In genomic region chr9:76403352-76403751, GRCh38 we compare ENCODE assay signal across 8 cellular contexts. TPM values are rescaled to one million over a fixed set of nuclear protein-coding genes. Genes with fewer than 3 reads are reported as not detected.
DNase-seq lines count a peak whose midpoint lies in the region; ATAC-seq and TF ChIP-seq lines count a peak whose summit lies in the region.

No MANE protein-coding gene starts in this region.

- H3K4me2 ChIP-seq in skeletal muscle satellite cell (ENCODE audit: low read length): peak overlapping the region; percentile 65

- POLR2A ChIA-PET in CD4-positive, alpha-beta T cell (lab: Charles Lee): interaction anchor here (0.6 kb wide), 1 partner anchor 1450 kb away, joined by 3 read pairs; no protein-coding TSS in a partner anchor

- no peak for DNase-seq in CD4-positive, alpha-beta T cell
- peak; percentile 14 to 20 for DNase-seq in NCI-H2081 (lab: John Stamatoyannopoulos, UW)
- DNase-seq in activated naive CD8-positive, alpha-beta T cell treated with anti-CD3 and anti-CD28 coated beads, Interleukin-2, amount 50 U/mL, for 24 hours: no peak
- no peak for DNase-seq in left ventricle myocardium superior
- DNase-seq in stimulated activated naive CD4-positive, alpha-beta T cell treated with Interleukin-2 at 50 U/mL for 16 hours (lab: John Stamatoyannopoulos, UW): no peak

- H3K36me3 ChIP-seq in skeletal muscle satellite cell (ENCODE audit: insufficient read depth, low read length): no peaks in the 10 kb centered on the region

- H3K27me3 Mint-ChIP-seq in CD4-positive, alpha-beta T cell: no peaks in the 10 kb centered on the region
- no peaks in the 10 kb centered on the region for H3K27me3 Mint-ChIP-seq in activated naive CD8-positive, alpha-beta T cell treated with anti-CD3 and anti-CD28 coated beads, Interleukin-2, amount 50 U/mL, for 24 hours

- CTCF ChIA-PET in CD4-positive, alpha-beta T cell (lab: Charles Lee): interaction anchor here (2.9 kb wide), 1 partner anchor 9 kb away, joined by 11 read pairs; the partner anchor contains the start of gene RFK

- peaks cover 14% of the 10 kb centered on the region for H3K4me1 ChIP-seq in skeletal muscle satellite cell (ENCODE audit: control insufficient read depth, insufficient read depth, low read length)

- H3K27me3 ChIP-seq in CD4-positive, alpha-beta T cell (ENCODE audit: control insufficient read depth, insufficient read depth, low read length): no peaks in the 10 kb centered on the region
- no peaks in the 10 kb centered on the region for H3K27me3 ChIP-seq in skeletal muscle satellite cell (ENCODE audit: control insufficient read depth, insufficient read depth, low read length)

- peak overlapping the region; percentile 14 for H3K4me3 ChIP-seq in skeletal muscle satellite cell (ENCODE audit: low read length)

- no peaks in the 10 kb centered on the region for H3K9me3 ChIP-seq in CD4-positive, alpha-beta T cell (ENCODE audit: control insufficient read depth, low read length)
- H3K9me3 ChIP-seq in skeletal muscle satellite cell (replicated peaks; ENCODE audit: low read length): no peaks in the 10 kb centered on the region

- peak; percentile 64 for TF ChIP-seq CTCF in CD4-positive, alpha-beta T cell (IDR thresholded peaks at IDR 0.05)

- H3K4me3 Mint-ChIP-seq in CD4-positive, alpha-beta T cell: peak overlapping the region; percentile 3
- H3K4me3 Mint-ChIP-seq in activated naive CD8-positive, alpha-beta T cell treated with anti-CD3 and anti-CD28 coated beads, Interleukin-2, amount 50 U/mL, for 24 hours: peak overlapping the region; percentile 62

- H3K27ac Mint-ChIP-seq in CD4-positive, alpha-beta T cell: peak overlapping the region; percentile 68
- H3K27ac Mint-ChIP-seq in activated naive CD8-positive, alpha-beta T cell treated with anti-CD3 and anti-CD28 coated beads, Interleukin-2, amount 50 U/mL, for 24 hours: peak overlapping the region; percentile 83

- H3K4me1 Mint-ChIP-seq in CD4-positive, alpha-beta T cell (ENCODE audit: low read depth): peaks cover 9% of the 10 kb centered on the region
- peaks cover 20% of the 10 kb centered on the region for H3K4me1 Mint-ChIP-seq in activated naive CD8-positive, alpha-beta T cell treated with anti-CD3 and anti-CD28 coated beads, Interleukin-2, amount 50 U/mL, for 24 hours

- no peak overlapping the region for H3K27ac ChIP-seq in CD4-positive, alpha-beta T cell (ENCODE audit: low read depth, low read length)

- H3K36me3 Mint-ChIP-seq in CD4-positive, alpha-beta T cell (ENCODE audit: low read depth): no peaks in the 10 kb centered on the region
- H3K36me3 Mint-ChIP-seq in activated naive CD8-positive, alpha-beta T cell treated with anti-CD3 and anti-CD28 coated beads, Interleukin-2, amount 50 U/mL, for 24 hours (ENCODE audit: low read depth): no peaks in the 10 kb centered on the region

- H3K9ac ChIP-seq in skeletal muscle satellite cell (ENCODE audit: low read depth, low read length): peak overlapping the region; percentile 70

- H3K9me3 Mint-ChIP-seq in CD4-positive, alpha-beta T cell: no peaks in the 10 kb centered on the region
- H3K9me3 Mint-ChIP-seq in activated naive CD8-positive, alpha-beta T cell treated with anti-CD3 and anti-CD28 coated beads, Interleukin-2, amount 50 U/mL, for 24 hours: no peaks in the 10 kb centered on the region

- peak; percentile 97 for ATAC-seq in CD4-positive, alpha-beta T cell (ENCODE audit: poor library complexity)
- ATAC-seq in GM18511 (IDR thresholded peaks at IDR 0.05; ENCODE audit: unreplicated experiment) (peak; percentile 92), HG02884 (IDR thresholded peaks at IDR 0.05; ENCODE audit: unreplicated experiment) (peak; percentile 88), left ventricle myocardium superior (peak; percentile 78)
- ATAC-seq in activated naive CD8-positive, alpha-beta T cell treated with anti-CD3 and anti-CD28 coated beads, Interleukin-2, amount 50 U/mL, for 24 hours: peak; percentile 93

- intact Hi-C loops in CD4-positive, alpha-beta T cell (cut with DNase I, micrococcal nuclease): loop anchor here (1.0 to 5.0 kb wide), 4 partner anchors 44 to 301 kb away; partner anchors contain the start of gene GCNT1 (in 1 of the 2)
- intact Hi-C loops in left ventricle myocardium superior (cut with micrococcal nuclease): no loop called here

RNA-seq across cellular contexts. Expression of gene RFK, which starts 9.1 kb away (rescaled TPM):
- 1 to 10 TPM; 7.4 to 8.4 TPM for total RNA-seq in CD4-positive, alpha-beta T cell
- total RNA-seq in left ventricle myocardium superior: 28.3 TPM
- total RNA-seq in skeletal muscle satellite cell (2012; rRNA removed): 20.3 and 28.9 TPM in 2 replicates

RNA-seq across cellular contexts. Expression of gene GCNT1, which starts 55.6 kb away (rescaled TPM):
- under 1 TPM; 0.36 to 0.53 TPM for total RNA-seq in CD4-positive, alpha-beta T cell
- 3.5 TPM for total RNA-seq in left ventricle myocardium superior
- 20.8 and 22.3 TPM in 2 replicates for total RNA-seq in skeletal muscle satellite cell (2012; rRNA removed)

Comparison
In these comparisons a context has a peak if more than half of its experiments do, and no peak if none do; other contexts are left out.
1. DNase-seq: peak in NCI-H2081 (2 of 2); none in CD4-positive, alpha-beta T cell (0 of 10), activated naive CD8-positive, alpha-beta T cell treated with anti-CD3 and anti-CD28 coated beads, Interleukin-2, amount 50 U/mL, for 24 hours (single experiment), left ventricle myocardium superior (single experiment) and stimulated activated naive CD4-positive, alpha-beta T cell treated with Interleukin-2 at 50 U/mL for 16 hours (single experiment).
2. Peak in every context shown above with its lines, with median percentiles within 50 percentile points of each other: ATAC-seq.